In the genomic region with DNA sequence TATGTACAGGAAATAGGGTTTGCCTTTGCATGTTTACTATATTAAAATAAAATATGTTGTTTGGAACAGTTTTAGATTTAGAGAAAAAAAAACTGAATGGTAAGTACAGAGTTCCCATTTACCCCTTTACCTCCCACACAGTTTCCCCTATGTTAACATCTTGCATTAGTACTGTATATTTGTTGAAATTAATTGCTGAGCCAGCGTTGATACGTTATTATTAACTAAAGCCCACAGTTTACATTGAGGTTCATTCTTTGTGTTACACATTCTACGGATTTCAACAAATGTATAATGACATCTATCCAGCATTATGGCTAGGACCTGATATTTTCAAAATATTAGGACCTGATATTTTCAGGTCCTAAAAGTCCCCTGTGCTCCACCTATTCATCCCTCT, we compare ENCODE assay signal across 33 cellular contexts.
"Had no signal": no experiment of that assay in that cellular context is flagged by ENCODE, and none has a peak within 500 bp of the region (broad histone marks: within the 10 kb centered on the region; RNA-seq: fewer than 3 reads in every experiment).

No MANE protein-coding gene starts in this region.

- H3K36me3 ChIP-seq: esophagus muscularis mucosa, gastrocnemius medialis, heart left ventricle, WERI-Rb-1 had no signal

- H3K4me3 ChIP-seq: body of pancreas, esophagus muscularis mucosa, gastrocnemius medialis, heart left ventricle had no signal

- H3K27me3 Mint-ChIP-seq: activated CD8-positive, alpha-beta T cell treated with anti-CD3 and anti-CD28 coated beads for 36 hours; activated naive CD8-positive, alpha-beta T cell; activated T-helper 17 cell treated with anti-CD3 and anti-CD28 coated beads, Interleukin-2, amount 50 U/mL, for 72 hours; effector memory CD8-positive, alpha-beta T cell; T-helper 17 cell had no signal

- H3K9me3 Mint-ChIP-seq: activated CD8-positive, alpha-beta T cell treated with anti-CD3 and anti-CD28 coated beads for 36 hours; activated T-cell treated with anti-CD3 and anti-CD28 coated beads, Interleukin-2, amount 50 U/mL, for 4 hours; effector memory CD8-positive, alpha-beta T cell; T-helper 2 cell treated with Interferon-gamma antibody and Interleukin-4, amounts not matched to agents 5 μg/mL and 100 μg/mL, for 36 hours had no signal

- H3K9me3 ChIP-seq: body of pancreas, esophagus muscularis mucosa, gastrocnemius medialis, heart left ventricle had no signal

- ATAC-seq: activated CD4-positive, alpha-beta T cell treated with anti-CD3 and anti-CD28 coated beads for 36 hours; activated CD8-positive, alpha-beta T cell treated with anti-CD3 and anti-CD28 coated beads for 36 hours; activated T-cell treated with anti-CD3 and anti-CD28 coated beads, Interleukin-2, amount 50 U/mL, for 4 hours; activated T-helper 17 cell treated with anti-CD3 and anti-CD28 coated beads, Interleukin-2, amount 50 U/mL, for 72 hours; body of pancreas; effector memory CD8-positive, alpha-beta T cell; foreskin keratinocyte; gastrocnemius medialis; heart left ventricle; T-helper 17 cell had no signal

- H3K27me3 ChIP-seq: body of pancreas, esophagus muscularis mucosa, foreskin keratinocyte, gastrocnemius medialis, heart left ventricle had no signal

- H3K27ac Mint-ChIP-seq: activated CD4-positive, alpha-beta T cell treated with anti-CD3 and anti-CD28 coated beads for 36 hours; activated CD4-positive, alpha-beta T cell treated with anti-CD3 and anti-CD28 coated beads, Interleukin-2, amount 10 ng/mL, durations not matched to agents 24 days and 14 days; activated CD8-positive, alpha-beta T cell treated with anti-CD3 and anti-CD28 coated beads for 36 hours; activated naive CD8-positive, alpha-beta T cell; activated T-helper 17 cell treated with anti-CD3 and anti-CD28 coated beads, Interleukin-2, amount 50 U/mL, for 72 hours; effector memory CD8-positive, alpha-beta T cell; T-helper 17 cell; T-helper 2 cell treated with Interferon-gamma antibody and Interleukin-4, amounts not matched to agents 5 μg/mL and 100 μg/mL, for 36 hours had no signal

- FAIRE-seq: colon had no signal

- H3K4me3 Mint-ChIP-seq: activated CD4-positive, alpha-beta T cell treated with anti-CD3 and anti-CD28 coated beads for 36 hours; activated CD4-positive, alpha-beta T cell treated with anti-CD3 and anti-CD28 coated beads, Interleukin-2, amount 10 ng/mL, durations not matched to agents 24 days and 14 days; activated CD8-positive, alpha-beta T cell treated with anti-CD3 and anti-CD28 coated beads for 36 hours; activated naive CD8-positive, alpha-beta T cell; activated T-cell treated with anti-CD3 and anti-CD28 coated beads, Interleukin-2, amount 50 U/mL, for 4 hours; activated T-helper 17 cell treated with anti-CD3 and anti-CD28 coated beads, Interleukin-2, amount 50 U/mL, for 72 hours; effector memory CD8-positive, alpha-beta T cell; T-helper 17 cell; T-helper 2 cell treated with Interferon-gamma antibody and Interleukin-4, amounts not matched to agents 5 μg/mL and 100 μg/mL, for 36 hours had no signal

- H3K27ac ChIP-seq: body of pancreas, esophagus muscularis mucosa, foreskin keratinocyte, gastrocnemius medialis, heart left ventricle, WERI-Rb-1 had no signal

- DNase-seq: activated CD4-positive, alpha-beta T cell treated with anti-CD3 and anti-CD28 coated beads for 36 hours; activated CD4-positive, alpha-beta T cell treated with anti-CD3 and anti-CD28 coated beads, Interleukin-2, amount 10 ng/mL, durations not matched to agents 24 days and 14 days; activated CD4-positive, alpha-beta T cell treated with anti-CD3 and anti-CD28 coated beads, Interleukin-2, amount 50 U/mL, for 48 hours; activated CD4-positive, CD25-positive, alpha-beta regulatory T cell; activated CD4-positive, CD25-positive, alpha-beta regulatory T cell treated with anti-CD3 and anti-CD28 coated beads, Interleukin-2, amount 50 U/mL, for 72 hours; activated CD8-positive, alpha-beta memory T cell treated with anti-CD3 and anti-CD28 coated beads for 24 hours; activated CD8-positive, alpha-beta T cell treated with anti-CD3 and anti-CD28 coated beads for 36 hours; activated effector memory CD4-positive, alpha-beta T cell treated with Interleukin-2 at 50 U/mL for 16 hours; activated gamma-delta T cell treated with Interleukin-2 at 50 U/mL for 16 hours; activated naive CD4-positive, alpha-beta T cell treated with anti-CD3 and anti-CD28 coated beads, Interleukin-2, amount 50 U/mL, for 16 hours; activated naive CD4-positive, alpha-beta T cell treated with Interleukin-2 at 50 U/mL for 16 hours; activated T-cell treated with anti-CD3 and anti-CD28 coated beads, Interleukin-2, amount 50 U/mL, for 4 hours; amniotic stem cell; anterior cingulate cortex; body of pancreas; caudate nucleus; cortex of kidney; dermis blood vessel endothelial cell; effector CD4-positive, alpha-beta T cell; effector memory CD8-positive, alpha-beta T cell; erythroblast; foreskin keratinocyte; gastrocnemius medialis; glutamatergic neuron; heart left ventricle; T-helper 17 cell; T1000; WERI-Rb-1 had no signal
